ENCODE assay signal across 8 cellular contexts in the genomic region with DNA sequence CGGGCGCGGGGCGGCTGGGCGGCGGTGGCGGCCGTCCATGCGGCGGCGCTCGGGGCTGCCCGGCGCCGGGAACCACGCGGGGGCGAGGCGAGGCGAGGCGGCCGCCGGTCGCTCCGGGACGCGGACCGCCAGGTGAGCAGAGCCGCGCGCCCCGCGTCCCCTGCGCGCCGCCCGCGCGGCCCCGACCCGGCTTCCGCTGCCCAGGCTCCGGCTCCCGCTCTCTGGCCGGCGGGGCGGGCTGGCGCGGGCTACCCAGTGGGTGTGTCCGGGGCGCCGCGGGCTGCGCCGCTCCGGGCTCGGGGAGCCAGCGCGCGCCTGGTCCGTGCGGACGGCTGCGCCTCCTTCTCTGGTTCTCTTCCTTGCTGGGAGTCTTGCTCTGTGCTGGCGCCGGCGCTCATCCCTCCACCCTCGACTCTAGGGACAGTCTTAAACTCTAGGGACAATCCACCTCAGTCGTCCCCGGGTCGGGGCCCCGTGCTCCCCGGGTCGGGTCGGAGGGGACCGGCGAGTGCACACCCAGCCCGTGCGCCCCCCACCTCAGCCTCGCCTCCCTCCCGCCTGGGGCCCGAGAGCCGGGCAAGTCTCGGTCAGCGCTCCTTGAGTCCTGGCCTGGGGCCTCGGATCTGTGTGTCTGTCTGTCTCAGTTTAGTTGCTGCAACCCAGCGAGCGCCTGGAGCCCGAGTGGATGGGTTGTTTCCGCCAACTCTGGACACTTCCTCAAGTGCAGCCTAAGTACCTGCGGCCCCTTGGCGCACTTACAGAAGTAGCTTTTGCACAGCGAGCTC. TPM values are rescaled to one million over a fixed set of nuclear protein-coding genes. Genes with fewer than 3 reads are reported as not detected.
DNase-seq lines count a peak whose midpoint lies in the region; ATAC-seq and TF ChIP-seq lines count a peak whose summit lies in the region.

No MANE protein-coding gene starts in this region.

- peak; percentile 47 for ATAC-seq in GM19035 (IDR thresholded peaks at IDR 0.05; ENCODE audit: unreplicated experiment)
- ATAC-seq in HG03439 (IDR thresholded peaks at IDR 0.05; ENCODE audit: unreplicated experiment): peak; percentile 48

- H3K27me3 ChIP-seq in BE2C (peaks cover 16% of the 10 kb centered on the region), neuronal stem cell (ENCODE audit: control insufficient read depth in 3 of 3, insufficient read depth in 3 of 3, low read depth in 1 of 3, low read length in 3 of 3) (peaks cover 0 to 67% (median 25%) of the 10 kb centered on the region in 3 experiments)

- peak overlapping the region; percentile 57 for H3K4me3 ChIP-seq in BE2C (ENCODE audit: low read depth, low read length)
- peak overlapping the region; percentile 72 for H3K4me3 ChIP-seq in WI38 (ENCODE audit: low read depth, low read length)
- H3K4me3 ChIP-seq in fibroblast of pulmonary artery (replicated peaks; ENCODE audit: low read depth, low read length): peak overlapping the region; percentile 66
- peak overlapping the region; percentile 43 to 83 for H3K4me3 ChIP-seq in neuronal stem cell (ENCODE audit: low read length in 2 of 2)

- H2BK12ac ChIP-seq in neuronal stem cell (ENCODE audit: low read length): no peak overlapping the region

- peak overlapping the region; percentile 27 for H2BK120ac ChIP-seq in neuronal stem cell (ENCODE audit: low read depth, low read length)

- no peak overlapping the region for H2BK5ac ChIP-seq in neuronal stem cell (ENCODE audit: low read length)

- H3K23ac ChIP-seq in neuronal stem cell (ENCODE audit: low read depth, low read length, poor library complexity): no peak overlapping the region

- H4K8ac ChIP-seq in neuronal stem cell (ENCODE audit: low read depth, low read length): no peak overlapping the region

- peak; percentile 39 for DNase-seq in BE2C
- peak; percentile 53 for DNase-seq in fibroblast of pulmonary artery (ENCODE audit: low read depth)
- DNase-seq in neuronal stem cell (ENCODE audit: low spot score): no peak
- no peak for DNase-seq in OCI-M2 (lab: John Stamatoyannopoulos, UW; ENCODE audit: unreplicated experiment)
- DNase-seq in NCI-H1694 (lab: John Stamatoyannopoulos, UW): no peak

- H3K36me3 ChIP-seq in BE2C (no peaks in the 10 kb centered on the region), neuronal stem cell (replicated peaks in 1 of 2; ENCODE audit: control insufficient read depth in 2 of 2, insufficient read depth in 2 of 2, low read length in 2 of 2) (no peaks in the 10 kb centered on the region)

- no peak overlapping the region for H2BK15ac ChIP-seq in neuronal stem cell (ENCODE audit: low read length)

- H2AFZ ChIP-seq in neuronal stem cell (ENCODE audit: low read length): peak overlapping the region; percentile 92

- no peak overlapping the region for H3K14ac ChIP-seq in neuronal stem cell (ENCODE audit: low read length)

- TF ChIP-seq CTCF in BE2C (IDR thresholded peaks at IDR 0.05; ENCODE audit: low read depth, low read length): no peak
- TF ChIP-seq CTCF in WI38 (IDR thresholded peaks at IDR 0.05; ENCODE audit: low read depth, low read length): no peak
- TF ChIP-seq CTCF in fibroblast of pulmonary artery (IDR thresholded peaks at IDR 0.05; ENCODE audit: low read length, missing control alignments): no peak

- peak overlapping the region; percentile 74 for H3K18ac ChIP-seq in neuronal stem cell (ENCODE audit: low read length)

- no peak overlapping the region for H3K27ac ChIP-seq in neuronal stem cell (replicated peaks; ENCODE audit: low read length)

- peak overlapping the region; percentile 50 for H3K9ac ChIP-seq in neuronal stem cell (ENCODE audit: low read depth, low read length, poor library complexity)

- H3K9me3 ChIP-seq in BE2C (no peaks in the 10 kb centered on the region), neuronal stem cell (replicated peaks in 1 of 2; ENCODE audit: control insufficient read depth in 2 of 2, insufficient read depth in 1 of 2, low read depth in 1 of 2, low read length in 2 of 2) (no peaks in the 10 kb centered on the region)

- H3K4me1 ChIP-seq in BE2C (no peaks in the 10 kb centered on the region; the same call in 1 of the 2 replicates), neuronal stem cell (ENCODE audit: control insufficient read depth in 2 of 2, insufficient read depth in 1 of 2, low read depth in 1 of 2, low read length in 2 of 2) (peaks cover 0 to 11% of the 10 kb centered on the region in 2 donors)

- H2AK5ac ChIP-seq in neuronal stem cell (ENCODE audit: low read depth, low read length): no peak overlapping the region

- no CpG with 5 or more reads among the region's 93 CpGs for WGBS in neuronal stem cell (ENCODE audit: extremely low coverage in 2 of 2, insufficient read length in 2 of 2, insufficient replicate concordance in 1 of 2), 2 donors

- H3K79me1 ChIP-seq in neuronal stem cell (ENCODE audit: low read depth, low read length): no peaks in the 10 kb centered on the region

- H3K4me2 ChIP-seq in neuronal stem cell (ENCODE audit: insufficient read depth, low read length, poor library complexity, severe bottlenecking): peak overlapping the region; percentile 87

- no peak overlapping the region for H3K4ac ChIP-seq in neuronal stem cell (ENCODE audit: low read length)

- H4K91ac ChIP-seq in neuronal stem cell (ENCODE audit: low read depth, low read length, poor library complexity): no peak overlapping the region

RNA-seq across cellular contexts. Expression of a gene that starts 0.5 kb away (rescaled TPM):
- not detected for polyA plus RNA-seq in BE2C (2012; ENCODE audit: insufficient read depth, insufficient read length, low read depth)
- 0.93 TPM for polyA plus RNA-seq in neuronal stem cell (2013, experiment 1 of 2)
- polyA plus RNA-seq in neuronal stem cell (2013, experiment 2 of 2): 0.96 TPM

Comparison
In these comparisons a context has a peak if more than half of its experiments do, and no peak if none do; other contexts are left out.
1. DNase-seq: peak in BE2C (single experiment) and fibroblast of pulmonary artery (single experiment); none in neuronal stem cell (single experiment), OCI-M2 (single experiment) and NCI-H1694 (single experiment).
2. Peak in every context shown above with its lines, with median percentiles within 50 percentile points of each other: H3K4me3 ChIP-seq.